8 cellular contexts compared by ENCODE assay signal in genomic region chr5:138641547-138642298, GRCh38.
DNase-seq lines count a peak whose midpoint lies in the region; ATAC-seq and TF ChIP-seq lines count a peak whose summit lies in the region.

No MANE protein-coding gene starts in this region.

- H3K4me3 ChIP-seq in OCI-LY1 (ENCODE audit: low read depth, low read length, poor library complexity, severe bottlenecking) = no peak overlapping the region
- H3K4me3 ChIP-seq in fibroblast of mammary gland (ENCODE audit: control insufficient read depth, low read depth, low read length) = no peak overlapping the region

- no CpG with 5 or more reads among the region's 18 CpGs for WGBS in H9 (ENCODE audit: extremely low coverage, insufficient read length, low lambda C conversion rate)

- no peaks in the 10 kb centered on the region for H3K23me2 ChIP-seq in H9 (ENCODE audit: insufficient read length, low read depth, low read length, poor library complexity, severe bottlenecking)

- H3K36me3 Mint-ChIP-seq in H9 (ENCODE audit: insufficient read depth in 1 of 3, low read depth in 3 of 3) (no peaks in the 10 kb centered on the region; a peak in 1 of 7 replicates), nephron (ENCODE audit: low read depth) (no peaks in the 10 kb centered on the region)

- H3K27me3 ChIP-seq in H9 (ENCODE audit: insufficient read depth, low read length) = no peaks in the 10 kb centered on the region
- peaks cover 8% of the 10 kb centered on the region; the same call in 1 of the 2 replicates for H3K27me3 ChIP-seq in OCI-LY1 (ENCODE audit: insufficient read depth, low read length)

- H3K9ac ChIP-seq in H9 (ENCODE audit: extremely low read depth, insufficient read length, low read length) = no peak overlapping the region
- no peak overlapping the region for H3K9ac ChIP-seq in OCI-LY1 (ENCODE audit: low read length)

- no peak overlapping the region for H2BK20ac ChIP-seq in H9 (ENCODE audit: low read depth, low read length, poor library complexity, severe bottlenecking)

- no peak overlapping the region for H2BK5ac ChIP-seq in H9 (ENCODE audit: insufficient read length, low read length)

- H3K27ac Mint-ChIP-seq in H9 (peak overlapping the region in 2 of 3 experiments; percentile 48 to 94; a peak in 3 of 7 replicates), nephron (peak overlapping the region in 2 of 3 experiments; percentile 77 to 86)

- no peaks in the 10 kb centered on the region for H3K36me3 ChIP-seq in OCI-LY1 (ENCODE audit: insufficient read depth, low read length)

- H4K91ac ChIP-seq in H9 (ENCODE audit: insufficient read length, low read depth, low read length) = no peak overlapping the region

- H3K4me1 Mint-ChIP-seq in H9 (peaks cover 34 to 40% of the 10 kb centered on the region in 2 experiments), nephron (peaks cover 66% of the 10 kb centered on the region)

- peak overlapping the region; percentile 64 for H3K18ac ChIP-seq in H9 (ENCODE audit: insufficient read length, low read depth, low read length)

- 0 out of 2 replicates have a peak overlapping the region, but pooled peaks have one; percentile 79 for H3K14ac ChIP-seq in H9 (ENCODE audit: insufficient read depth, low read length)

- peak overlapping the region; percentile 59 for H2AFZ ChIP-seq in H9 (ENCODE audit: low read length)
- no peak overlapping the region for H2AFZ ChIP-seq in OCI-LY1 (ENCODE audit: low read length)

- no peak overlapping the region for H3K56ac ChIP-seq in H9 (ENCODE audit: insufficient read length, low read depth, low read length)

- H2BK15ac ChIP-seq in H9 (ENCODE audit: low read depth, low read length) = no peak overlapping the region

- no peak overlapping the region for H2BK120ac ChIP-seq in H9 (ENCODE audit: low read depth, low read length, poor library complexity, severe bottlenecking)

- no peak overlapping the region for H4K8ac ChIP-seq in H9 (replicated peaks; ENCODE audit: insufficient read length, low read depth, low read length)

- peak; percentile 47 to 70 for DNase-seq in AML-193 (lab: John Stamatoyannopoulos, UW)
- DNase-seq in H9 = peak; percentile 86
- DNase-seq in activated T-cell treated with anti-CD3 and anti-CD28 coated beads for 48 hours (ENCODE audit: low read depth) = peak; percentile 78
- DNase-seq in fibroblast of mammary gland (ENCODE audit: low read depth) = peak; percentile 71
- DNase-seq in stimulated activated naive CD8-positive, alpha-beta T cell treated with anti-CD3 and anti-CD28 coated beads, Interleukin-15, Interleukin-2, amounts not matched to agents 100 U/mL and 50 U/mL, for 24 hours = peak; percentile 92

- H3K9me3 ChIP-seq in H9 (ENCODE audit: control insufficient read depth, low read depth, low read length) (no peaks in the 10 kb centered on the region), OCI-LY1 (ENCODE audit: low read length) (no peaks in the 10 kb centered on the region)

- no peak overlapping the region for H3K23ac ChIP-seq in H9 (ENCODE audit: insufficient read length, low read depth, low read length)

- H4K20me1 ChIP-seq in H9 (ENCODE audit: control insufficient read depth, insufficient read depth, insufficient read length) (no peaks in the 10 kb centered on the region), OCI-LY1 (ENCODE audit: insufficient read depth, low read length) (no peaks in the 10 kb centered on the region)

- H4K5ac ChIP-seq in H9 (ENCODE audit: insufficient read length, low read depth, low read length) = no peak overlapping the region

- ATAC-seq in stimulated activated naive CD8-positive, alpha-beta T cell treated with anti-CD3 and anti-CD28 coated beads, Interleukin-15, Interleukin-2, amounts not matched to agents 100 U/mL and 50 U/mL, for 24 hours = peak; percentile 89
- ATAC-seq in GM18861 (IDR thresholded peaks at IDR 0.05; ENCODE audit: unreplicated experiment) = no peak

- H3K4me3 Mint-ChIP-seq in H9 (no peak overlapping the region), nephron (peak overlapping the region in 1 of 3 experiments; percentile 16)

- H3K4me1 ChIP-seq in H9 (ENCODE audit: insufficient read depth, low read length) (no peaks in the 10 kb centered on the region; the same call in 1 of the 2 replicates), OCI-LY1 (ENCODE audit: insufficient read depth, low read length, severe bottlenecking) (no peaks in the 10 kb centered on the region)

- H3K9me3 Mint-ChIP-seq in H9 (no peaks in the 10 kb centered on the region; a peak in 1 of 5 replicates), nephron (no peaks in the 10 kb centered on the region)

- no peak overlapping the region for H2AK5ac ChIP-seq in H9 (ENCODE audit: insufficient read length, low read length)

- no peak overlapping the region for H3T11ph ChIP-seq in H9 (ENCODE audit: low read length)

- no peak overlapping the region for H2BK12ac ChIP-seq in H9 (ENCODE audit: insufficient read length, low read depth, low read length)

- no peaks in the 10 kb centered on the region for H3K79me1 ChIP-seq in H9 (ENCODE audit: insufficient read depth, low read depth, low read length, poor library complexity, severe bottlenecking)

- no peak overlapping the region for H3K27ac ChIP-seq in H9 (ENCODE audit: insufficient read length, low read depth, low read length)
- no peak overlapping the region for H3K27ac ChIP-seq in OCI-LY1 (ENCODE audit: low read depth, low read length, poor library complexity, severe bottlenecking)

- H3K27me3 Mint-ChIP-seq in H9 (ENCODE audit: low read depth) (no peaks in the 10 kb centered on the region; the same call in 1 of the 2 replicates), nephron (ENCODE audit: low read depth) (peaks cover 6% of the 10 kb centered on the region)

- H3K79me2 ChIP-seq in H9 (ENCODE audit: insufficient read depth, low read length) = no peaks in the 10 kb centered on the region
- no peaks in the 10 kb centered on the region for H3K79me2 ChIP-seq in OCI-LY1 (ENCODE audit: insufficient read depth, low read length)

- H3F3A ChIP-seq in OCI-LY1 (ENCODE audit: insufficient read depth, low read length) = no peaks in the 10 kb centered on the region

- peak; percentile 98 for TF ChIP-seq CTCF in H9 (conservative IDR thresholded peaks at IDR 0.05)
- TF ChIP-seq CTCF in OCI-LY1 (IDR thresholded peaks at IDR 0.05; ENCODE audit: low read length) = peak; percentile 84
- TF ChIP-seq CTCF in fibroblast of mammary gland (conservative IDR thresholded peaks at IDR 0.05; ENCODE audit: control insufficient read depth, insufficient read depth, low read depth, low read length) = peak; percentile 83
- TF ChIP-seq CTCF in nephron (IDR thresholded peaks at IDR 0.05; ENCODE audit: unreplicated experiment in 3 of 3) = peak; percentile 60 to 77 (median 64)

- no peak overlapping the region for H3K4ac ChIP-seq in H9 (ENCODE audit: low read depth, low read length)

- H3K9me2 ChIP-seq in OCI-LY1 (ENCODE audit: low read depth, low read length) = no peaks in the 10 kb centered on the region

- H3K4me2 ChIP-seq in H9 (ENCODE audit: insufficient read depth, insufficient read length, low read length) (no peak overlapping the region), OCI-LY1 (ENCODE audit: low read length) (no peak overlapping the region)
